Comparison of ENCODE assay signal across 26 cellular contexts in genomic region chr11:36447514-36447913, GRCh38.
DNase-seq lines count a peak whose midpoint lies in the region; ATAC-seq, FAIRE-seq and TF ChIP-seq lines count a peak whose summit lies in the region.
"Had no signal": no experiment of that assay in that cellular context is flagged by ENCODE, and none has a peak within 500 bp of the region (broad histone marks: within the 10 kb centered on the region; RNA-seq: fewer than 3 reads in every experiment).

No MANE protein-coding gene starts in this region.

- no peaks in the 10 kb centered on the region for H3K9me3 Mint-ChIP-seq in neural progenitor cell
- H3K9me3 Mint-ChIP-seq: CD14-positive monocyte; H9; stimulated activated memory B cell treated with anti-CD40 and anti-IgM and Interleukin-4, amounts not matched to agents 10 μg/mL and 1 μg/mL and 100 μg/mL, for 72 hours had no signal

- H3K27me3 ChIP-seq in H1 (replicated peaks in 1 of 4; ENCODE audit: control insufficient read depth in 3 of 4, extremely low read depth in 1 of 4, insufficient read depth in 3 of 4, low read length in 3 of 4), result no peaks in the 10 kb centered on the region
- H3K27me3 ChIP-seq in neural progenitor cell, result no peaks in the 10 kb centered on the region
- H3K27me3 ChIP-seq: brain microvascular endothelial cell, esophagus squamous epithelium, uterus had no signal

- H3K56ac ChIP-seq in H1 (replicated peaks; ENCODE audit: insufficient read length, low read depth, low read length), result no peak overlapping the region

- no peak overlapping the region for H4K91ac ChIP-seq in H1 (replicated peaks; ENCODE audit: insufficient read length, low read length)

- H2AFZ ChIP-seq in H1 (ENCODE audit: low read length) (no peak overlapping the region), neural progenitor cell (replicated peaks) (no peak overlapping the region)

- H3K4me1 ChIP-seq in H1 (replicated peaks in 1 of 4; ENCODE audit: control insufficient read depth in 3 of 4, insufficient read depth in 4 of 4, low read length in 3 of 4) (no peaks in the 10 kb centered on the region), neural progenitor cell (peaks cover 22% of the 10 kb centered on the region)
- H3K4me1 ChIP-seq: uterus had no signal

- no peaks in the 10 kb centered on the region for H3K9me3 ChIP-seq in H1 (ENCODE audit: insufficient read depth in 2 of 2, low read depth in 1 of 2, low read length in 1 of 2)
- no peaks in the 10 kb centered on the region for H3K9me3 ChIP-seq in neural progenitor cell (ENCODE audit: low read depth)
- H3K9me3 ChIP-seq: esophagus squamous epithelium, SK-N-SH, uterus had no signal

- H3K79me1 ChIP-seq in H1 (ENCODE audit: low read depth, low read length), result no peaks in the 10 kb centered on the region

- H3K9ac ChIP-seq in H1 (replicated peaks in 1 of 4; ENCODE audit: extremely low read depth in 1 of 4, low read depth in 3 of 4, low read length in 3 of 4), result no peak overlapping the region
- no peak overlapping the region for H3K9ac ChIP-seq in neural progenitor cell
- H3K9ac ChIP-seq: SK-N-SH had no signal

- no peak for FAIRE-seq in H1 (lab: Jason Lieb, UNC)
- FAIRE-seq: colon, GM12892, RCC 7860, small intestine had no signal

- H3K4me2 ChIP-seq in H1 (ENCODE audit: insufficient read depth in 1 of 2, low read depth in 2 of 2, low read length in 2 of 2) (no peak overlapping the region), neural progenitor cell (peak overlapping the region; percentile 31)
- H3K4me2 ChIP-seq: SK-N-SH had no signal

- no peak overlapping the region for H3K18ac ChIP-seq in H1 (ENCODE audit: extremely low read depth, low read length)

- H3K36me3 ChIP-seq in H1 (ENCODE audit: control insufficient read depth in 2 of 4, insufficient read depth in 4 of 4, low read length in 3 of 4) (peaks cover 0 to 5% (median under 1%) of the 10 kb centered on the region in 4 experiments; a peak in 2 of 8 replicates), neural progenitor cell (no peaks in the 10 kb centered on the region)
- H3K36me3 ChIP-seq: esophagus squamous epithelium, uterus had no signal

- TF ChIP-seq CTCF in AG10803 (conservative IDR thresholded peaks at IDR 0.05; ENCODE audit: low read length) (no peak), H1 (IDR thresholded peaks at IDR 0.05; ENCODE audit: control extremely low read depth in 1 of 3, insufficient read depth in 1 of 3, low read depth in 1 of 3, low read length in 3 of 3) (no peak), neural progenitor cell (IDR thresholded peaks at IDR 0.05) (no peak)

- H3K27ac ChIP-seq in H1 (ENCODE audit: low read depth, low read length), result no peak overlapping the region
- H3K27ac ChIP-seq in neural progenitor cell, result no peak overlapping the region
- H3K27ac ChIP-seq: brain microvascular endothelial cell, esophagus squamous epithelium, uterus had no signal

- H3K14ac ChIP-seq in H1 (ENCODE audit: insufficient read length), result no peak overlapping the region

- no peak overlapping the region for H2BK15ac ChIP-seq in H1 (ENCODE audit: low read length)

- H4K5ac ChIP-seq in H1 (ENCODE audit: insufficient read length, low read depth, low read length), result no peak overlapping the region

- H3K23me2 ChIP-seq in H1 (ENCODE audit: low read depth, low read length), result no peaks in the 10 kb centered on the region

- H3F3A ChIP-seq in neural progenitor cell (ENCODE audit: low read depth), result no peaks in the 10 kb centered on the region

- H2BK20ac ChIP-seq in H1 (ENCODE audit: low read length), result no peak overlapping the region

- H3K4me3 ChIP-seq in AG10803 (ENCODE audit: low read length) (no peak overlapping the region), H1 (ENCODE audit: extremely low read depth in 1 of 4, insufficient read depth in 2 of 4, low read depth in 3 of 4, low read length in 4 of 4) (no peak overlapping the region), neural progenitor cell (no peak overlapping the region)
- H3K4me3 ChIP-seq: esophagus squamous epithelium, lung, uterus had no signal

- no peak for TF ChIP-seq RAD21 in H1 (IDR thresholded peaks at IDR 0.05 in 1 of 2, conservative IDR thresholded peaks at IDR 0.05 in 1 of 2; ENCODE audit: low read depth in 2 of 2, low read length in 2 of 2)

- H2BK5ac ChIP-seq in H1 (ENCODE audit: low read depth, low read length), result no peak overlapping the region

- DNase-seq in AG10803 (ENCODE audit: low read depth) (peak; percentile 61), M059J (ENCODE audit: low read depth) (peak; percentile 51), H1 (ENCODE audit: low read depth in 1 of 2, low spot score in 2 of 2) (no peak), neural progenitor cell (ENCODE audit: low spot score) (peak; percentile 39), NCI-H2107 treated with DMSO at 0.1 percent for 48 hours (lab: John Stamatoyannopoulos, UW; ENCODE audit: unreplicated experiment) (no peak), islet precursor cell (no peak), epidermal melanocyte (ENCODE audit: insufficient read length, low spot score) (no peak)
- DNase-seq: activated CD4-positive, alpha-beta T cell treated with anti-CD3 and anti-CD28 coated beads for 4 hours; activated naive CD4-positive, alpha-beta T cell treated with Interleukin-2 at 50 U/mL for 16 hours; activated T-cell treated with anti-CD3 and anti-CD28 coated beads, Interleukin-2, amount 50 U/mL, for 48 hours; brain microvascular endothelial cell; esophagus squamous epithelium; H9; NCI-H1417 treated with DMSO at 0.1 percent for 48 hours; NCI-H2081 treated with DMSO at 0.1 percent for 48 hours; SK-N-SH; small intestine; T-helper 2 cell; uterus had no signal

- H3K23ac ChIP-seq in H1 (ENCODE audit: insufficient read length), result no peak overlapping the region

- H3K4me3 Mint-ChIP-seq in neural progenitor cell, result no peak overlapping the region
- H3K4me3 Mint-ChIP-seq: CD14-positive monocyte; H9; stimulated activated memory B cell treated with anti-CD40 and anti-IgM and Interleukin-4, amounts not matched to agents 10 μg/mL and 1 μg/mL and 100 μg/mL, for 72 hours had no signal

- peaks cover 21% of the 10 kb centered on the region for H3K4me1 Mint-ChIP-seq in neural progenitor cell

- no peak overlapping the region for H2BK12ac ChIP-seq in H1 (ENCODE audit: low read depth, low read length)

- no peak overlapping the region for H3K4ac ChIP-seq in H1 (replicated peaks; ENCODE audit: insufficient read length, low read depth, low read length)

- H3K79me2 ChIP-seq in H1 (ENCODE audit: control insufficient read depth in 1 of 2, insufficient read depth in 2 of 2, low read length in 2 of 2) (no peaks in the 10 kb centered on the region), neural progenitor cell (ENCODE audit: low read depth) (no peaks in the 10 kb centered on the region)

- TF ChIP-seq EP300 in H1 (IDR thresholded peaks at IDR 0.05; ENCODE audit: borderline replicate concordance in 1 of 2, low read depth in 2 of 2, low read length in 2 of 2), result no peak

- no peak for TF ChIP-seq POLR2A in H1 (IDR thresholded peaks at IDR 0.05; ENCODE audit: control extremely low read depth in 1 of 2, low read depth in 2 of 2, low read length in 2 of 2)

- POLR2A ChIA-PET in H1 (lab: Charles Lee; ENCODE audit: partially characterized antibody), result no interaction called here

- H4K20me1 ChIP-seq in H1 (replicated peaks in 1 of 2; ENCODE audit: control insufficient read depth in 1 of 2, insufficient read depth in 2 of 2, low read length in 2 of 2) (no peaks in the 10 kb centered on the region), neural progenitor cell (ENCODE audit: low read depth) (no peaks in the 10 kb centered on the region)

- no peak overlapping the region for H2AK5ac ChIP-seq in H1 (ENCODE audit: low read depth, low read length)

- ATAC-seq in HG02970 (IDR thresholded peaks at IDR 0.05; ENCODE audit: low FRiP score, unreplicated experiment), result no peak
- ATAC-seq: stimulated activated memory B cell treated with anti-CD40 and anti-IgM and Interleukin-4, amounts not matched to agents 10 μg/mL and 1 μg/mL and 100 μg/mL, for 72 hours had no signal

- H3K36me3 Mint-ChIP-seq in neural progenitor cell, result peaks cover 42% of the 10 kb centered on the region
- H3K36me3 Mint-ChIP-seq: stimulated activated memory B cell treated with anti-CD40 and anti-IgM and Interleukin-4, amounts not matched to agents 10 μg/mL and 1 μg/mL and 100 μg/mL, for 72 hours had no signal

- H2BK120ac ChIP-seq in H1 (replicated peaks; ENCODE audit: low read depth, low read length), result no peak overlapping the region

- no peak overlapping the region for H4K8ac ChIP-seq in H1 (ENCODE audit: extremely low read depth, insufficient read depth, low read length)

- WGBS in H1 (ENCODE audit: extremely low coverage in 1 of 2, insufficient coverage in 1 of 2, insufficient read length in 1 of 2, insufficient replicate concordance in 2 of 2, low coverage in 1 of 2, low lambda C conversion rate in 2 of 2, missing lambda C conversion rate in 1 of 2), 2 experiments, result 65% methylated on average over 2 of the region's 2 CpGs; no CpG with 5 or more reads in 1 of the 2 experiments

- peaks cover 7% of the 10 kb centered on the region for H3K27me3 Mint-ChIP-seq in neural progenitor cell (ENCODE audit: insufficient read depth, low read depth)
- H3K27me3 Mint-ChIP-seq: stimulated activated memory B cell treated with anti-CD40 and anti-IgM and Interleukin-4, amounts not matched to agents 10 μg/mL and 1 μg/mL and 100 μg/mL, for 72 hours had no signal

- CTCF ChIA-PET in H1 (lab: Charles Lee; ENCODE audit: partially characterized antibody), result interaction anchor here (0.5 to 1.8 kb wide), 3 partner anchors 17 to 147 kb away, joined by 3 to 4 read pairs (median 3); no protein-coding TSS in a partner anchor

- H3K27ac Mint-ChIP-seq in neural progenitor cell, result no peak overlapping the region
- H3K27ac Mint-ChIP-seq: CD14-positive monocyte; stimulated activated memory B cell treated with anti-CD40 and anti-IgM and Interleukin-4, amounts not matched to agents 10 μg/mL and 1 μg/mL and 100 μg/mL, for 72 hours had no signal

TF ChIP-seq in H1, 55 proteins besides CTCF, POLR2A, EP300 and RAD21 (continues in another document):
- TF ChIP-seq EZH2 (IDR thresholded peaks at IDR 0.05; ENCODE audit: low read depth, low read length, severe bottlenecking) (no peak), TAF1 (IDR thresholded peaks at IDR 0.05; ENCODE audit: low read depth, low read length) (no peak), KDM5A (IDR thresholded peaks at IDR 0.05; ENCODE audit: low read length) (no peak), RXRA (IDR thresholded peaks at IDR 0.05; ENCODE audit: insufficient read depth, low read depth, low read length) (0 out of 2 replicates have a peak, but pooled peaks have one; percentile 33), SIX5 (IDR thresholded peaks at IDR 0.05; ENCODE audit: low read depth, low read length) (no peak), CEBPB (IDR thresholded peaks at IDR 0.05; ENCODE audit: low read depth, low read length) (peak; percentile 76), SAP30 (IDR thresholded peaks at IDR 0.05; ENCODE audit: insufficient read depth, insufficient replicate concordance, low read length) (no peak)

Comparison
In these comparisons a context has a peak if more than half of its experiments do, and no peak if none do; other contexts are left out.
1. DNase-seq: peak in AG10803 (single experiment), M059J (single experiment) and neural progenitor cell (single experiment); none in H1 (0 of 2), NCI-H2107 treated with DMSO at 0.1 percent for 48 hours (single experiment), islet precursor cell (single experiment) and epidermal melanocyte (single experiment).